8 cellular contexts compared by ENCODE assay signal in the genomic region with DNA sequence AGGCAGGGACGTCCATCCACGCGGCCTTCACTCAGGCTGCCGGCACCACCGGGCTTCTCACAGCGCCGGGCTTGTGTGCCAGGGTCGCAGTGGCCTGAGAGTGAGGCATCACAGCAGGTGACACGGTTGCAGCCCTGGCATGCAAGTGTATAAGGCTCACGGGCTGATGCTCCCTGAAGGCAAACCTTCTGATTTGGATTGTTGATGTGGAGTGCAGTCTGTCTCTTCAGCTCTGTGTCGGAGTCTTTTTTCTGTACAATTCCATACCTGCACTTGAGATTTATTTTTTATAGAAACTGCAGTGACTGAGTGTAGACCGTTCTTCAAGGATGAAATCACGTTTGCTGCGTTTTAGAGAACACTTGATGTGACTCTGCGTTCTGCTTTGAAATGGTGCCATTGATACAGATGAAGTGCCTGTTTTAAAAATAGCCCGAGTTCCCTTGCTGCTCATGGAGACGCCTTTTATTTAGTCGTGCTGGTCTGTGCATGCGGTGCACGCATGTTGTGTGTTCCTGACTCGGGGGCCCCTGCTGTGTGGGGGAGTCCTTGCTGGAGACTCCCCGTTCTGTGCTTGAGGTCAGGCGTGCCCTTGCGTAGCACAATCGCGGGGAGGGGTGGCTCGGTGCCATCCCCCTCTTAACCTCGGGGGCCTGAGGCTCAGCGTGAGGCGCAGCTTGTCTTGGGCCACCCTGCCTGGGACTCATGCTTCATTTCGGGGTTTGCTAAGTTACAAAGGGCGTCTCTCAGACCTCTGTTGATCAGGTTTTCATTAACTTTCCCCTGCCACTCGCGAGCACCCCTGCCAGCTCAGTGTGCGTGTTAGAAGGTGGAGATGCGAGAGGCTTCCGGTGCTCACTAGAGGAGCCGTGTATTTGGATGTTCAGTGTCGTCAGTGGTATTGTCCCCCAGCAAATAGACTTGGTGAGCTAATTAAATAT. TPM values are rescaled to one million over a fixed set of nuclear protein-coding genes. Genes with fewer than 3 reads are reported as not detected.
A peak's percentile ranks its signal among the peaks of the same experiment; 100 is the strongest.
DNase-seq lines count a peak whose midpoint lies in the region; ATAC-seq and TF ChIP-seq lines count a peak whose summit lies in the region.

No MANE protein-coding gene starts in this region.

- no peak overlapping the region for H3K14ac ChIP-seq in neuronal stem cell (ENCODE audit: low read length)

- no peak overlapping the region for H2AK5ac ChIP-seq in neuronal stem cell (ENCODE audit: low read depth, low read length)

- H3K4me1 ChIP-seq in OCI-LY3 (ENCODE audit: low read length): peaks cover 71% of the 10 kb centered on the region
- peaks cover 8 to 69% (median 47%) of the 10 kb centered on the region in 6 donors for H3K4me1 ChIP-seq in spleen
- H3K4me1 ChIP-seq in neuronal stem cell (ENCODE audit: control insufficient read depth in 2 of 2, insufficient read depth in 1 of 2, low read depth in 1 of 2, low read length in 2 of 2): no peaks in the 10 kb centered on the region

- H3K9me3 Mint-ChIP-seq in activated CD4-positive, alpha-beta T cell treated with anti-CD3 and anti-CD28 coated beads for 36 hours (ENCODE audit: low read depth): no peaks in the 10 kb centered on the region

- H3K27me3 Mint-ChIP-seq in activated CD4-positive, alpha-beta T cell treated with anti-CD3 and anti-CD28 coated beads for 36 hours: no peaks in the 10 kb centered on the region

- H3K27ac Mint-ChIP-seq in activated CD4-positive, alpha-beta T cell treated with anti-CD3 and anti-CD28 coated beads for 36 hours: peak overlapping the region; percentile 83

- no peak overlapping the region for H3K4me3 Mint-ChIP-seq in activated CD4-positive, alpha-beta T cell treated with anti-CD3 and anti-CD28 coated beads for 36 hours

- no peak overlapping the region for H4K8ac ChIP-seq in neuronal stem cell (ENCODE audit: low read depth, low read length)

- H3K18ac ChIP-seq in neuronal stem cell (ENCODE audit: low read length): no peak overlapping the region

- H3K9me3 ChIP-seq in OCI-LY3 (ENCODE audit: insufficient read depth, low read length) (no peaks in the 10 kb centered on the region), spleen (no peaks in the 10 kb centered on the region), neuronal stem cell (replicated peaks in 1 of 2; ENCODE audit: control insufficient read depth in 2 of 2, insufficient read depth in 1 of 2, low read depth in 1 of 2, low read length in 2 of 2) (peaks cover 0 to 4% of the 10 kb centered on the region in 2 donors)

- intact Hi-C loops in activated CD4-positive, alpha-beta T cell treated with anti-CD3 and anti-CD28 coated beads for 36 hours (cut with DNase I, micrococcal nuclease): no loop called here
- intact Hi-C loops in spleen (cut with DNase I; ENCODE audit: low total_unique reads): no loop called here

- H3K4me1 Mint-ChIP-seq in activated CD4-positive, alpha-beta T cell treated with anti-CD3 and anti-CD28 coated beads for 36 hours: peaks cover 21% of the 10 kb centered on the region

- H3K27me3 ChIP-seq in OCI-LY3 (ENCODE audit: low read depth, low read length) (no peaks in the 10 kb centered on the region), spleen (replicated peaks in 1 of 7) (no peaks in the 10 kb centered on the region), neuronal stem cell (ENCODE audit: control insufficient read depth in 3 of 3, insufficient read depth in 3 of 3, low read depth in 1 of 3, low read length in 3 of 3) (no peaks in the 10 kb centered on the region)

- TF ChIP-seq CTCF in OCI-LY3 (IDR thresholded peaks at IDR 0.05; ENCODE audit: low read depth, low read length) (no peak), spleen (IDR thresholded peaks at IDR 0.05 in 8 of 11, conservative IDR thresholded peaks at IDR 0.05 in 3 of 11) (no peak)

- H3K79me2 ChIP-seq in OCI-LY3 (ENCODE audit: low read length): peaks cover 73% of the 10 kb centered on the region

- H3K4me3 ChIP-seq in OCI-LY3 (ENCODE audit: low read length) (peak overlapping the region; percentile 62), spleen (peak overlapping the region in 2 of 8 donors; percentile 1 to 18), neuronal stem cell (ENCODE audit: low read length in 2 of 2) (no peak overlapping the region)

- H3K36me3 Mint-ChIP-seq in activated CD4-positive, alpha-beta T cell treated with anti-CD3 and anti-CD28 coated beads for 36 hours (ENCODE audit: low read depth): peaks cover 56% of the 10 kb centered on the region

- peak overlapping the region; percentile 95 for H3K27ac ChIP-seq in OCI-LY3 (ENCODE audit: low read length)
- H3K27ac ChIP-seq in spleen: peak overlapping the region; percentile 58 to 90 (median 79)
- H3K27ac ChIP-seq in neuronal stem cell (replicated peaks; ENCODE audit: low read length): no peak overlapping the region

- no peak overlapping the region for H3K4ac ChIP-seq in neuronal stem cell (ENCODE audit: low read length)

- CTCF ChIA-PET in activated CD4-positive, alpha-beta T cell treated with anti-CD3 and anti-CD28 coated beads for 36 hours (lab: Charles Lee): interaction anchor here (1.9 kb wide), 1 partner anchor 207 kb away, joined by 7 read pairs; no protein-coding TSS in a partner anchor

- peak overlapping the region; percentile 63 for H3K9ac ChIP-seq in OCI-LY3 (ENCODE audit: low read length)
- H3K9ac ChIP-seq in neuronal stem cell (ENCODE audit: low read depth, low read length, poor library complexity): no peak overlapping the region

- peak; percentile 37 for DNase-seq in activated CD4-positive, alpha-beta T cell treated with anti-CD3 and anti-CD28 coated beads for 36 hours
- no peak for DNase-seq in activated CD4-positive, alpha-beta T cell treated with anti-CD3 and anti-CD28 coated beads, Interleukin-2, amount 50 U/mL, for 4 hours
- DNase-seq in spleen (peak; percentile 83), DMS53 treated with DMSO at 0.1 percent for 48 hours (lab: John Stamatoyannopoulos, UW; ENCODE audit: unreplicated experiment) (no peak), iPS-NIHi11 (ENCODE audit: low spot score) (no peak), neuronal stem cell (ENCODE audit: low spot score) (no peak)

- no peak overlapping the region for H4K91ac ChIP-seq in neuronal stem cell (ENCODE audit: low read depth, low read length, poor library complexity)

- H2AFZ ChIP-seq in OCI-LY3 (ENCODE audit: low read depth, low read length) (no peak overlapping the region), neuronal stem cell (ENCODE audit: low read length) (no peak overlapping the region)

- TF ChIP-seq POLR2A in spleen (IDR thresholded peaks at IDR 0.05): no peak

- H2BK15ac ChIP-seq in neuronal stem cell (ENCODE audit: low read length): no peak overlapping the region

- H2BK5ac ChIP-seq in neuronal stem cell (ENCODE audit: low read length): no peak overlapping the region

- no peak overlapping the region for H2BK12ac ChIP-seq in neuronal stem cell (ENCODE audit: low read length)

- no peaks in the 10 kb centered on the region for H3K79me1 ChIP-seq in neuronal stem cell (ENCODE audit: low read depth, low read length)

- peaks cover 42% of the 10 kb centered on the region for H4K20me1 ChIP-seq in OCI-LY3 (ENCODE audit: insufficient read depth, low read length)

- H3K4me2 ChIP-seq in OCI-LY3 (ENCODE audit: low read length): peak overlapping the region; percentile 88
- H3K4me2 ChIP-seq in neuronal stem cell (ENCODE audit: insufficient read depth, low read length, poor library complexity, severe bottlenecking): no peak overlapping the region

- no peak overlapping the region for H3K23ac ChIP-seq in neuronal stem cell (ENCODE audit: low read depth, low read length, poor library complexity)

- WGBS in spleen, 5 donors: 52 to 68% (median 65%) methylated on average over 36 to 39 of the region's 39 CpGs
- no CpG with 5 or more reads among the region's 39 CpGs for WGBS in neuronal stem cell (ENCODE audit: extremely low coverage in 2 of 2, insufficient read length in 2 of 2, insufficient replicate concordance in 1 of 2), 2 donors

- H3K36me3 ChIP-seq in OCI-LY3 (replicated peaks; ENCODE audit: low read depth, low read length) (peaks cover 55% of the 10 kb centered on the region), spleen (peaks cover 3 to 95% (median 64%) of the 10 kb centered on the region in 6 donors), neuronal stem cell (replicated peaks in 1 of 2; ENCODE audit: control insufficient read depth in 2 of 2, insufficient read depth in 2 of 2, low read length in 2 of 2) (peaks cover 8 to 51% of the 10 kb centered on the region in 2 donors)

- peak; percentile 39 for ATAC-seq in activated CD4-positive, alpha-beta T cell treated with anti-CD3 and anti-CD28 coated beads for 36 hours
- ATAC-seq in HG02571 (IDR thresholded peaks at IDR 0.05; ENCODE audit: unreplicated experiment): peak; percentile 53

- POLR2A ChIA-PET in activated CD4-positive, alpha-beta T cell treated with anti-CD3 and anti-CD28 coated beads for 36 hours (lab: Charles Lee): no interaction called here

- H2BK120ac ChIP-seq in neuronal stem cell (ENCODE audit: low read depth, low read length): no peak overlapping the region

RNA-seq across cellular contexts. Expression of a gene that starts 21.6 kb away (rescaled TPM):
- total RNA-seq in activated CD4-positive, alpha-beta T cell treated with anti-CD3 and anti-CD28 coated beads for 36 hours: under 1 TPM; 0.23 to 0.53 TPM
- 1 to 10 TPM in 6 of 7 donors, under 1 TPM in 1; 0.65 to 3.0 (median 2.4) TPM for total RNA-seq in spleen
- polyA plus RNA-seq in spleen: 1 to 10 TPM; 1.6 to 2.2 (median 2.1) TPM
- 0.46 TPM for polyA plus RNA-seq in neuronal stem cell (2013, experiment 1 of 2)
- polyA plus RNA-seq in neuronal stem cell (2013, experiment 2 of 2): 0.28 TPM

Comparison
In these comparisons a context has a peak if more than half of its experiments do, and no peak if none do; other contexts are left out.
1. DNase-seq: peak in activated CD4-positive, alpha-beta T cell treated with anti-CD3 and anti-CD28 coated beads for 36 hours (single experiment) and spleen (single experiment); none in activated CD4-positive, alpha-beta T cell treated with anti-CD3 and anti-CD28 coated beads, Interleukin-2, amount 50 U/mL, for 4 hours (0 of 2), DMS53 treated with DMSO at 0.1 percent for 48 hours (single experiment), iPS-NIHi11 (single experiment) and neuronal stem cell (single experiment).